In genomic region chr11:73249858-73250773, GRCh38 we compare ENCODE assay signal across 1 cellular context.
TF ChIP-seq lines count a peak whose summit lies in the region.

No MANE protein-coding gene starts in this region.

TF ChIP-seq in GM23338, 12 proteins besides CTCF, POLR2A, EP300 and RAD21 (continued from another document):
- TF ChIP-seq REST (IDR thresholded peaks at IDR 0.05; ENCODE audit: unreplicated experiment): no peak
- TF ChIP-seq, protein P1, sequence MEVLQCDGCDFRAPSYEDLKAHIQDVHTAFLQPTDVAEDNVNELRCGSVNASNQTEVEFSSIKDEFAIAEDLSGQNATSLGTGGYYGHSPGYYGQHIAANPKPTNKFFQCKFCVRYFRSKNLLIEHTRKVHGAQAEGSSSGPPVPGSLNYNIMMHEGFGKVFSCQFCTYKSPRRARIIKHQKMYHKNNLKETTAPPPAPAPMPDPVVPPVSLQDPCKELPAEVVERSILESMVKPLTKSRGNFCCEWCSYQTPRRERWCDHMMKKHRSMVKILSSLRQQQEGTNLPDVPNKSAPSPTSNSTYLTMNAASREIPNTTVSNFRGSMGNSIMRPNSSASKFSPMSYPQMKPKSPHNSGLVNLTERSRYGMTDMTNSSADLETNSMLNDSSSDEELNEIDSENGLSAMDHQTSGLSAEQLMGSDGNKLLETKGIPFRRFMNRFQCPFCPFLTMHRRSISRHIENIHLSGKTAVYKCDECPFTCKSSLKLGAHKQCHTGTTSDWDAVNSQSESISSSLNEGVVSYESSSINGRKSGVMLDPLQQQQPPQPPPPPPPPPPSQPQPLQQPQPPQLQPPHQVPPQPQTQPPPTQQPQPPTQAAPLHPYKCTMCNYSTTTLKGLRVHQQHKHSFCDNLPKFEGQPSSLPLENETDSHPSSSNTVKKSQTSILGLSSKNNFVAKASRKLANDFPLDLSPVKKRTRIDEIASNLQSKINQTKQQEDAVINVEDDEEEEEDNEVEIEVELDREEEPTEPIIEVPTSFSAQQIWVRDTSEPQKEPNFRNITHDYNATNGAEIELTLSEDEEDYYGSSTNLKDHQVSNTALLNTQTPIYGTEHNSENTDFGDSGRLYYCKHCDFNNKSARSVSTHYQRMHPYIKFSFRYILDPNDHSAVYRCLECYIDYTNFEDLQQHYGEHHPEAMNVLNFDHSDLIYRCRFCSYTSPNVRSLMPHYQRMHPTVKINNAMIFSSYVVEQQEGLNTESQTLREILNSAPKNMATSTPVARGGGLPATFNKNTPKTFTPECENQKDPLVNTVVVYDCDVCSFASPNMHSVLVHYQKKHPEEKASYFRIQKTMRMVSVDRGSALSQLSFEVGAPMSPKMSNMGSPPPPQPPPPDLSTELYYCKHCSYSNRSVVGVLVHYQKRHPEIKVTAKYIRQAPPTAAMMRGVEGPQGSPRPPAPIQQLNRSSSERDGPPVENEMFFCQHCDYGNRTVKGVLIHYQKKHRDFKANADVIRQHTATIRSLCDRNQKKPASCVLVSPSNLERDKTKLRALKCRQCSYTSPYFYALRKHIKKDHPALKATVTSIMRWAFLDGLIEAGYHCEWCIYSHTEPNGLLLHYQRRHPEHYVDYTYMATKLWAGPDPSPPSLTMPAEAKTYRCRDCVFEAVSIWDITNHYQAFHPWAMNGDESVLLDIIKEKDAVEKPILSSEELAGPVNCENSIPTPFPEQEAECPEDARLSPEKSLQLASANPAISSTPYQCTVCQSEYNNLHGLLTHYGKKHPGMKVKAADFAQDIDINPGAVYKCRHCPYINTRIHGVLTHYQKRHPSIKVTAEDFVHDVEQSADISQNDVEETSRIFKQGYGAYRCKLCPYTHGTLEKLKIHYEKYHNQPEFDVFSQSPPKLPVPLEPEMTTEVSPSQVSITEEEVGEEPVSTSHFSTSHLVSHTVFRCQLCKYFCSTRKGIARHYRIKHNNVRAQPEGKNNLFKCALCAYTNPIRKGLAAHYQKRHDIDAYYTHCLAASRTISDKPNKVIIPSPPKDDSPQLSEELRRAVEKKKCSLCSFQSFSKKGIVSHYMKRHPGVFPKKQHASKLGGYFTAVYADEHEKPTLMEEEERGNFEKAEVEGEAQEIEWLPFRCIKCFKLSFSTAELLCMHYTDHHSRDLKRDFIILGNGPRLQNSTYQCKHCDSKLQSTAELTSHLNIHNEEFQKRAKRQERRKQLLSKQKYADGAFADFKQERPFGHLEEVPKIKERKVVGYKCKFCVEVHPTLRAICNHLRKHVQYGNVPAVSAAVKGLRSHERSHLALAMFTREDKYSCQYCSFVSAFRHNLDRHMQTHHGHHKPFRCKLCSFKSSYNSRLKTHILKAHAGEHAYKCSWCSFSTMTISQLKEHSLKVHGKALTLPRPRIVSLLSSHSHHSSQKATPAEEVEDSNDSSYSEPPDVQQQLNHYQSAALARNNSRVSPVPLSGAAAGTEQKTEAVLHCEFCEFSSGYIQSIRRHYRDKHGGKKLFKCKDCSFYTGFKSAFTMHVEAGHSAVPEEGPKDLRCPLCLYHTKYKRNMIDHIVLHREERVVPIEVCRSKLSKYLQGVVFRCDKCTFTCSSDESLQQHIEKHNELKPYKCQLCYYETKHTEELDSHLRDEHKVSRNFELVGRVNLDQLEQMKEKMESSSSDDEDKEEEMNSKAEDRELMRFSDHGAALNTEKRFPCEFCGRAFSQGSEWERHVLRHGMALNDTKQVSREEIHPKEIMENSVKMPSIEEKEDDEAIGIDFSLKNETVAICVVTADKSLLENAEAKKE (CRISPR knock-in tag; IDR thresholded peaks at IDR 0.05): no peak
- TF ChIP-seq NANOG (IDR thresholded peaks at IDR 0.05; ENCODE audit: borderline replicate concordance): no peak
- TF ChIP-seq POLR2AphosphoS5 (IDR thresholded peaks at IDR 0.05; ENCODE audit: low read depth): no peak
- no peak for TF ChIP-seq ZNF114 (CRISPR knock-in tag; IDR thresholded peaks at IDR 0.05)
- no peak for TF ChIP-seq STAT1 (IDR thresholded peaks at IDR 0.05; ENCODE audit: unreplicated experiment)
TF ChIP-seq in GM23338: peak in this region for 0.
